In genomic region chr1:15289251-15289651, GRCh38 we compare ENCODE assay signal across 1 cellular context.
TF ChIP-seq lines count a peak whose summit lies in the region.

No MANE protein-coding gene starts in this region.

TF ChIP-seq in HepG2, 621 proteins besides CTCF, POLR2A, EP300 and RAD21 (continued from another document):
- peak; percentile 16 to 53; a peak in 2 of 4 replicates for TF ChIP-seq REST (IDR thresholded peaks at IDR 0.05; ENCODE audit: borderline replicate concordance in 1 of 2, low read depth in 1 of 2, low read length in 2 of 2)
- TF ChIP-seq, protein P1, sequence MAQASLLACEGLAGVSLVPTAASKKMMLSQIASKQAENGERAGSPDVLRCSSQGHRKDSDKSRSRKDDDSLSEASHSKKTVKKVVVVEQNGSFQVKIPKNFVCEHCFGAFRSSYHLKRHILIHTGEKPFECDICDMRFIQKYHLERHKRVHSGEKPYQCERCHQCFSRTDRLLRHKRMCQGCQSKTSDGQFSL (CRISPR knock-in tag; IDR thresholded peaks at IDR 0.05), result 0 out of 2 replicates have a peak, but pooled peaks have one; percentile 18
